ENCODE assay signal across 9 cellular contexts in the genomic region with DNA sequence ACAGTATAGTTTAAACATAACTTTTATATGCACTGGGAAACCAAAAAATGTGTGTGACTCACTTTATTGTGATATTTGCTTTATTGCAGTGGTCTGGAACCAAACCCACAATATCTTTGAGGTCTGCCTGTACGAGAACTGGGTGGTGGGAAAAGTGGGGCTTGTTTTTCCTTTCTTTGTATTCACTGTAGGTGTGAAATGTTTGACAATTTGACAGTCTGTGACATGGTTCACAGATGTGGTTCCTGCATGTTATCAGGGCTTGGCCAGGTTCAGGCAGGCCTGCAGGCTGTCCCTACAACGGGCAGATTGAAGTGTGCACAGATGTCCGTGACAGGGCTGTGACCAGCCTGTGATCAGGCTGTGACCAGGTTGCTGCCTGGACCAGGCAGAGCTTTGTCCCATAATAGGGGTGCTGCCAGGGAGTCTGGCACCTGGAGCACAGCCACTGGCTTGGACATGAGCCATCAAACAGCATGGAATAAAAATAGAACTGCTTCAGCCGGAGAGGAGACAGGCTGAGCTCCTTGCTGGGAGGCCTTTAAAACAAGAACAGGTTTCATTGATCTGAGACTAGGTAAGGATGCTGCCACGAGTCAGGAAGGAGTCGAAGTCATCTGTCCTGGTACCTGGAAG.
DNase-seq lines count a peak whose midpoint lies in the region; ATAC-seq and TF ChIP-seq lines count a peak whose summit lies in the region.
"Had no signal": no experiment of that assay in that cellular context is flagged by ENCODE, and none has a peak within 500 bp of the region (broad histone marks: within the 10 kb centered on the region; RNA-seq: fewer than 3 reads in every experiment).

No MANE protein-coding gene starts in this region.

- intact Hi-C loops in activated naive CD4-positive, alpha-beta T cell treated with anti-CD3 and anti-CD28 coated beads for 36 hours (cut with micrococcal nuclease), result loop anchor here (1.0 to 2.0 kb wide), 2 partner anchors 21 to 48 kb away; no protein-coding TSS in a partner anchor
- intact Hi-C loops in left cardiac atrium (cut with DNase I) (no loop called here), PC-9 (cut with micrococcal nuclease; ENCODE audit: unreplicated experiment) (no loop called here)

- in situ Hi-C loops in KBM-7 (cut with MboI; ENCODE audit: low pct_unique_long_range_greater_than_20kb, low sequenced_read_pairs), result no loop called here

- H3K27ac Mint-ChIP-seq in activated naive CD4-positive, alpha-beta T cell treated with anti-CD3 and anti-CD28 coated beads for 36 hours, result peak overlapping the region; percentile 10

- ATAC-seq in left cardiac atrium (peak; percentile 63 to 74), thoracic aorta (ENCODE audit: insufficient number of reproducible peaks, low FRiP score, low read depth) (no peak), HG03378 (IDR thresholded peaks at IDR 0.05; ENCODE audit: unreplicated experiment) (no peak)
- ATAC-seq: Panc1 had no signal

- H2AFZ ChIP-seq in PC-9, result no peak overlapping the region

- no peaks in the 10 kb centered on the region for H3K27me3 Mint-ChIP-seq in activated naive CD4-positive, alpha-beta T cell treated with anti-CD3 and anti-CD28 coated beads for 36 hours (ENCODE audit: low read depth)

- H3K36me3 ChIP-seq in thoracic aorta (no peaks in the 10 kb centered on the region), PC-9 (ENCODE audit: low read depth) (no peaks in the 10 kb centered on the region)

- no peaks in the 10 kb centered on the region for H4K20me1 ChIP-seq in PC-9 (ENCODE audit: insufficient read depth)

- H3F3A ChIP-seq in PC-9 (ENCODE audit: insufficient read depth, low read depth), result no peaks in the 10 kb centered on the region

- H3K27ac ChIP-seq in thoracic aorta (peak overlapping the region; percentile 41 to 44), PC-9 (no peak overlapping the region)

- H3K9me3 Mint-ChIP-seq in activated naive CD4-positive, alpha-beta T cell treated with anti-CD3 and anti-CD28 coated beads for 36 hours, result peaks cover 14% of the 10 kb centered on the region

- POLR2A ChIA-PET in PC-9 (lab: Charles Lee; ENCODE audit: unreplicated experiment), result no interaction called here

- BruUV-seq in PC-9 (replicated peaks; lab: Mats Ljungman, UMichigan), result no TSS peak

- H3K4me1 Mint-ChIP-seq in activated naive CD4-positive, alpha-beta T cell treated with anti-CD3 and anti-CD28 coated beads for 36 hours (ENCODE audit: low read depth), result peaks cover 44% of the 10 kb centered on the region

- H3K4me1 ChIP-seq in thoracic aorta (ENCODE audit: control insufficient read depth in 1 of 2, low read depth in 2 of 2) (peaks cover 19 to 24% of the 10 kb centered on the region in 2 donors), PC-9 (replicated peaks; ENCODE audit: insufficient read depth) (no peaks in the 10 kb centered on the region)

- H3K27me3 ChIP-seq in thoracic aorta (replicated peaks; ENCODE audit: insufficient read depth) (no peaks in the 10 kb centered on the region), PC-9 (ENCODE audit: insufficient read depth, low read depth) (no peaks in the 10 kb centered on the region)

- CTCF ChIA-PET in activated naive CD4-positive, alpha-beta T cell treated with anti-CD3 and anti-CD28 coated beads for 36 hours (lab: Charles Lee), result interaction anchor here (1.3 kb wide), 1 partner anchor 30 kb away, joined by 5 read pairs; no protein-coding TSS in a partner anchor
- CTCF ChIA-PET in PC-9 (lab: Charles Lee), result no interaction called here

- DNase-seq in activated naive CD4-positive, alpha-beta T cell treated with anti-CD3 and anti-CD28 coated beads for 36 hours, result peak; percentile 29
- DNase-seq in activated naive CD4-positive, alpha-beta T cell (lab: John Stamatoyannopoulos, UW), result no peak
- peak; percentile 46 for DNase-seq in activated CD8-positive, alpha-beta memory T cell treated with anti-CD3 and anti-CD28 coated beads, Interleukin-2, amount 50 U/mL, for 4 hours
- DNase-seq in left cardiac atrium (peak; percentile 42), thoracic aorta (ENCODE audit: low spot score) (no peak), PC-9 (no peak), KBM-7 (no peak)

- H3K4me3 ChIP-seq in thoracic aorta (no peak overlapping the region), PC-9 (no peak overlapping the region)

- no peaks in the 10 kb centered on the region for H3K36me3 Mint-ChIP-seq in activated naive CD4-positive, alpha-beta T cell treated with anti-CD3 and anti-CD28 coated beads for 36 hours (ENCODE audit: low read depth)

- H3K9me3 ChIP-seq in thoracic aorta, result no peaks in the 10 kb centered on the region
- H3K9me3 ChIP-seq in PC-9 (ENCODE audit: insufficient read depth, low read depth), result no peaks in the 10 kb centered on the region

- no peaks in the 10 kb centered on the region for H3K9me2 ChIP-seq in PC-9 (ENCODE audit: insufficient read depth)

- no peak overlapping the region for H3K4me2 ChIP-seq in PC-9

- TF ChIP-seq CTCF in thoracic aorta (IDR thresholded peaks at IDR 0.05) (no peak), PC-9 (conservative IDR thresholded peaks at IDR 0.05) (no peak)

- peak overlapping the region; percentile 3 for H3K4me3 Mint-ChIP-seq in activated naive CD4-positive, alpha-beta T cell treated with anti-CD3 and anti-CD28 coated beads for 36 hours

- no peaks in the 10 kb centered on the region for H3K79me2 ChIP-seq in PC-9 (ENCODE audit: low read depth)

Comparison
In these comparisons a context has a peak if more than half of its experiments do, and no peak if none do; other contexts are left out.
1. DNase-seq: peak in activated naive CD4-positive, alpha-beta T cell treated with anti-CD3 and anti-CD28 coated beads for 36 hours (single experiment), activated CD8-positive, alpha-beta memory T cell treated with anti-CD3 and anti-CD28 coated beads, Interleukin-2, amount 50 U/mL, for 4 hours (single experiment) and left cardiac atrium (single experiment); none in activated naive CD4-positive, alpha-beta T cell (0 of 4), thoracic aorta (single experiment), PC-9 (0 of 2) and KBM-7 (single experiment).
2. ATAC-seq: peak in left cardiac atrium (2 of 2); none in thoracic aorta (single experiment) and HG03378 (single experiment).